In genomic region chr1:98044766-98045165, GRCh38 we compare ENCODE assay signal across 8 cellular contexts.
A peak's percentile ranks its signal among the peaks of the same experiment; 100 is the strongest.
DNase-seq lines count a peak whose midpoint lies in the region; ATAC-seq and TF ChIP-seq lines count a peak whose summit lies in the region.
"Had no signal": no experiment of that assay in that cellular context is flagged by ENCODE, and none has a peak within 500 bp of the region (broad histone marks: within the 10 kb centered on the region; RNA-seq: fewer than 3 reads in every experiment).

No MANE protein-coding gene starts in this region.

- H3K27me3 ChIP-seq in GM23248 (replicated peaks; ENCODE audit: insufficient read depth) (no peaks in the 10 kb centered on the region), psoas muscle (ENCODE audit: insufficient read depth in 3 of 3, low read length in 2 of 3) (peaks cover 5 to 75% (median 22%) of the 10 kb centered on the region in 3 donors)

- H3K9me3 ChIP-seq in GM23248 (ENCODE audit: low read depth), result no peaks in the 10 kb centered on the region
- no peaks in the 10 kb centered on the region for H3K9me3 ChIP-seq in psoas muscle

- 17 to 28% methylated on average over 16 of the region's 16 CpGs for WGBS in GM23248 (ENCODE audit: low coverage in 1 of 2, low lambda C conversion rate in 2 of 2, missing lambda C conversion rate in 2 of 2), 2 experiments
- 15 to 22% (median 16%) methylated on average over 16 of the region's 16 CpGs for WGBS in psoas muscle, 3 donors

- H3K36me3 ChIP-seq in GM23248 (ENCODE audit: low read depth) (no peaks in the 10 kb centered on the region), psoas muscle (ENCODE audit: insufficient read depth in 1 of 2, low read depth in 1 of 2) (no peaks in the 10 kb centered on the region)

- H3K4me3 ChIP-seq in GM23248 (peak overlapping the region; percentile 89), epithelial cell of proximal tubule (ENCODE audit: low read depth, low read length) (peak overlapping the region; percentile 61), psoas muscle (peak overlapping the region; percentile 62)

- peak overlapping the region; percentile 82 for H3K9ac ChIP-seq in GM23248

- ATAC-seq in psoas muscle, result no peak
- no peak for ATAC-seq in GM21390 (IDR thresholded peaks at IDR 0.05; ENCODE audit: unreplicated experiment)

- no peaks in the 10 kb centered on the region for H4K20me1 ChIP-seq in GM23248 (ENCODE audit: insufficient read depth)

- peaks cover 38% of the 10 kb centered on the region for H3K79me2 ChIP-seq in GM23248 (ENCODE audit: insufficient read depth)

- peak overlapping the region; percentile 46 for H3K27ac ChIP-seq in GM23248
- peak overlapping the region; percentile 46; the same call in 1 of the 2 replicates for H3K27ac ChIP-seq in VCaP
- H3K27ac ChIP-seq in psoas muscle, result no peak overlapping the region

- intact Hi-C loops in psoas muscle (cut with DNase I), result no loop called here

- H2AFZ ChIP-seq in GM23248, result peak overlapping the region; percentile 84

- H3F3A ChIP-seq in GM23248 (ENCODE audit: insufficient read depth), result peaks cover 9% of the 10 kb centered on the region; the same call in 1 of the 2 replicates

- no peaks in the 10 kb centered on the region for H3K9me2 ChIP-seq in GM23248 (ENCODE audit: insufficient read depth)

- peaks cover 34% of the 10 kb centered on the region for H3K4me1 ChIP-seq in GM23248 (ENCODE audit: insufficient read depth)
- no peaks in the 10 kb centered on the region for H3K4me1 ChIP-seq in psoas muscle

- in situ Hi-C loops in GM23248 (cut with MboI), result no loop called here

- TF ChIP-seq CTCF in VCaP (conservative IDR thresholded peaks at IDR 0.05), result no peak
- TF ChIP-seq CTCF in epithelial cell of proximal tubule (conservative IDR thresholded peaks at IDR 0.05; ENCODE audit: low read depth, low read length), result no peak
- TF ChIP-seq CTCF in psoas muscle (IDR thresholded peaks at IDR 0.05), result no peak

- peak overlapping the region; percentile 78 for H3K4me2 ChIP-seq in GM23248 (ENCODE audit: unreplicated experiment)

- peak; percentile 56 for DNase-seq in GM23248
- no peak for DNase-seq in epithelial cell of proximal tubule (ENCODE audit: low read depth)
- no peak for DNase-seq in psoas muscle
- no peak for DNase-seq in effector CD8-positive, alpha-beta T cell (lab: John Stamatoyannopoulos, UW)
- no peak for DNase-seq in NCI-H187 treated with DMSO at 0.1 percent for 48 hours (lab: John Stamatoyannopoulos, UW)
- DNase-seq: NCI-H510A had no signal
